Comparison of ENCODE assay signal across 1 cellular context in the genomic region with DNA sequence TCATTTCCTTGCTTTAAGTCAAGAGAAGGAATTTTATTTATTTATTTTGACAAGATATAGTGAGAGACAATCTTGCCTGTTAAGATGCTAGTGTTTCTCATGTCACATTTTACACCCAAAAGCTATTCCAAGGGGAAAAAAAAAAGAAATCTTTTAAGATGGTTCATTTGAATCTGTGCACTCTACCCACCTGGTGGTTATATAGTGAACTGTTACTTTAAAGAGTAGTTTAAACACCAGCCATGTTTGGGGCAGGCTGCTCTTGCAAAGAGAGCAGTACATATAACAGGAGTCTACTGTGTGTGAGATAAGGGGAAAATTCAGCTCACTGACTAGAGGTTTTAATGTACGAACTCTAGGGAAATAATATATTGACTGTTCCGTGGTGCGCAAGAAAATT.
TF ChIP-seq lines count a peak whose summit lies in the region.

No MANE protein-coding gene starts in this region.

TF ChIP-seq in H1, 55 proteins besides CTCF, POLR2A, EP300 and RAD21 (continued from another document):
- TF ChIP-seq CHD7 (IDR thresholded peaks at IDR 0.05; ENCODE audit: insufficient replicate concordance, low read length), result no peak
